16 cellular contexts compared by ENCODE assay signal in the genomic region with DNA sequence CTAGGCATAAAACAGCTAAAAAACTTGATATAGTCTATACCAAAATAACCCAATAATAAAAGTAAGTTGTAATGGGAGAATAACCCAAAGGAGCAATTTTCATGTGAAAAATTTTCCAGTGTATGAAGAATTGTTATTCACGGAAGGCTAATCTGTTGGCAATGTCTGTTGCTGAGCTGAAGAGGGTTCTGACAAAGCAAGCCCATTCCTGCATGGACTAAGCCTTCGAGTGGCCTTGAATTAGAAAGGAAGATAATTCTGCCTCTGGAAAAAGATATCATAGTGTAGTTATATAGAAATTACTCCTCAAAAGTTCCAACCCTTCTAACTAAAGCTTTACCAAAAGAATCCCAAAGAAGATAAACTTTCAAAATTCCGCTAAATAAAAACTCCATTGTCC.
A peak's percentile ranks its signal among the peaks of the same experiment; 100 is the strongest.
DNase-seq lines count a peak whose midpoint lies in the region; ATAC-seq, FAIRE-seq and TF ChIP-seq lines count a peak whose summit lies in the region.
"Had no signal": no experiment of that assay in that cellular context is flagged by ENCODE, and none has a peak within 500 bp of the region (broad histone marks: within the 10 kb centered on the region; RNA-seq: fewer than 3 reads in every experiment).

No MANE protein-coding gene starts in this region.

- no peak for DNase-seq in A549 (ENCODE audit: low read depth in 1 of 2, low spot score in 1 of 2)
- no peak for DNase-seq in MM.1S
- DNase-seq in omental fat pad (ENCODE audit: low spot score) = no peak
- DNase-seq in activated T-helper 1 cell treated with anti-CD3 and anti-CD28 coated beads, Interleukin-12 subunit alpha, Interleukin-12 subunit beta, Interleukin-2, Interleukin-4 antibody, amounts not matched to agents 30 ng/mL and 10 ng/mL and 1 ng/mL, durations not matched to agents 14 hours and 24 hours and 36 hours (ENCODE audit: low spot score) = no peak
- DNase-seq in UCSD-AML1 (lab: John Stamatoyannopoulos, UW; ENCODE audit: unreplicated experiment) = no peak
- DNase-seq: activated CD8-positive, alpha-beta memory T cell treated with anti-CD3 and anti-CD28 coated beads, Interleukin-2, amount 10 ng/mL, durations not matched to agents 7 days and 5 days; DMS79 treated with DMSO at 0.1 percent for 48 hours; stimulated activated CD4-positive, alpha-beta T cell treated with anti-CD3 and anti-CD28 coated beads, Interleukin-4, amount 100 ng/mL, for 1 hour had no signal

- peaks cover 19% of the 10 kb centered on the region for H3K36me3 Mint-ChIP-seq in brain
- H3K36me3 Mint-ChIP-seq in activated T-helper 1 cell treated with anti-CD3 and anti-CD28 coated beads, Interleukin-12 subunit alpha, Interleukin-12 subunit beta, Interleukin-2, Interleukin-4 antibody, amounts not matched to agents 30 ng/mL and 10 ng/mL and 1 ng/mL, durations not matched to agents 14 hours and 24 hours and 36 hours (ENCODE audit: low read depth) = no peaks in the 10 kb centered on the region
- H3K36me3 Mint-ChIP-seq: activated CD8-positive, alpha-beta memory T cell treated with anti-CD3 and anti-CD28 coated beads, Interleukin-2, amount 10 ng/mL, durations not matched to agents 7 days and 5 days; activated naive CD4-positive, alpha-beta T cell treated with anti-CD3 and anti-CD28 coated beads, Interleukin-2, amount 50 U/mL, for 24 hours; stimulated activated memory B cell treated with anti-CD40 and anti-IgM and Interleukin-4, amounts not matched to agents 10 μg/mL and 1 μg/mL and 100 μg/mL, for 72 hours had no signal

- TF ChIP-seq RAD21 in A549 (conservative IDR thresholded peaks at IDR 0.05 in 1 of 2, IDR thresholded peaks at IDR 0.05 in 1 of 2) = no peak

- H3K27ac Mint-ChIP-seq in brain = peak overlapping the region in 3 of 5 experiments; percentile 83 to 90 (median 87)
- H3K27ac Mint-ChIP-seq in activated T-helper 1 cell treated with anti-CD3 and anti-CD28 coated beads, Interleukin-12 subunit alpha, Interleukin-12 subunit beta, Interleukin-2, Interleukin-4 antibody, amounts not matched to agents 30 ng/mL and 10 ng/mL and 1 ng/mL, durations not matched to agents 14 hours and 24 hours and 36 hours = no peak overlapping the region
- H3K27ac Mint-ChIP-seq: activated CD8-positive, alpha-beta memory T cell treated with anti-CD3 and anti-CD28 coated beads, Interleukin-2, amount 10 ng/mL, durations not matched to agents 7 days and 5 days; activated naive CD4-positive, alpha-beta T cell treated with anti-CD3 and anti-CD28 coated beads, Interleukin-2, amount 50 U/mL, for 24 hours had no signal

- H2AFZ ChIP-seq in MM.1S (ENCODE audit: low read length) = no peak overlapping the region

- no peak for TF ChIP-seq CTCF in A549 (IDR thresholded peaks at IDR 0.05)
- no peak for TF ChIP-seq CTCF in MM.1S (IDR thresholded peaks at IDR 0.05; ENCODE audit: low read length)
- no peak for TF ChIP-seq CTCF in brain (conservative IDR thresholded peaks at IDR 0.05)
- no peak for TF ChIP-seq CTCF in omental fat pad (IDR thresholded peaks at IDR 0.05)

- ATAC-seq in A549 (no peak), omental fat pad (ENCODE audit: low FRiP score) (no peak), GM18870 (IDR thresholded peaks at IDR 0.05; ENCODE audit: unreplicated experiment) (no peak)
- ATAC-seq: activated CD8-positive, alpha-beta memory T cell treated with anti-CD3 and anti-CD28 coated beads, Interleukin-2, amount 10 ng/mL, durations not matched to agents 7 days and 5 days; left lobe of liver; stimulated activated memory B cell treated with anti-CD40 and anti-IgM and Interleukin-4, amounts not matched to agents 10 μg/mL and 1 μg/mL and 100 μg/mL, for 72 hours had no signal

- no peak for TF ChIP-seq POLR2A in A549 (IDR thresholded peaks at IDR 0.05; ENCODE audit: low read length)

- POLR2A ChIA-PET in A549 (lab: Yijun Ruan, JAX) = no interaction called here

- H3K4me3 Mint-ChIP-seq in brain = peak overlapping the region in 2 of 5 experiments; percentile 43 to 75
- H3K4me3 Mint-ChIP-seq in activated T-helper 1 cell treated with anti-CD3 and anti-CD28 coated beads, Interleukin-12 subunit alpha, Interleukin-12 subunit beta, Interleukin-2, Interleukin-4 antibody, amounts not matched to agents 30 ng/mL and 10 ng/mL and 1 ng/mL, durations not matched to agents 14 hours and 24 hours and 36 hours = no peak overlapping the region
- H3K4me3 Mint-ChIP-seq: activated CD8-positive, alpha-beta memory T cell treated with anti-CD3 and anti-CD28 coated beads, Interleukin-2, amount 10 ng/mL, durations not matched to agents 7 days and 5 days had no signal

- H3K9me2 ChIP-seq in MM.1S (replicated peaks; ENCODE audit: insufficient read depth, low read length) = no peaks in the 10 kb centered on the region

- H3K4me1 ChIP-seq in A549 (peaks cover 10% of the 10 kb centered on the region; the same call in 2 of the 3 replicates), MM.1S (ENCODE audit: low read length) (peaks cover 34% of the 10 kb centered on the region), mesodermal cell (ENCODE audit: control insufficient read depth, insufficient read depth, low read length, poor library complexity, severe bottlenecking) (peaks cover 8% of the 10 kb centered on the region)

- H4K20me1 ChIP-seq in MM.1S (ENCODE audit: insufficient read depth, low read length) = no peaks in the 10 kb centered on the region

- no peak for TF ChIP-seq EP300 in A549 (IDR thresholded peaks at IDR 0.05)

- peak overlapping the region; percentile 47; the same call in 2 of the 3 replicates for H3K4me2 ChIP-seq in A549
- H3K4me2 ChIP-seq in MM.1S (ENCODE audit: low read depth, low read length) = peak overlapping the region; percentile 96

- H3K4me3 ChIP-seq in A549 (no peak overlapping the region), MM.1S (ENCODE audit: low read length) (peak overlapping the region; percentile 46), mesodermal cell (ENCODE audit: extremely low read depth, insufficient read depth, low read length, poor library complexity, severe bottlenecking) (no peak overlapping the region)

- intact Hi-C loops in activated T-helper 1 cell treated with anti-CD3 and anti-CD28 coated beads, Interleukin-12 subunit alpha, Interleukin-12 subunit beta, Interleukin-2, Interleukin-4 antibody, amounts not matched to agents 30 ng/mL and 10 ng/mL and 1 ng/mL, durations not matched to agents 14 hours and 24 hours and 36 hours (cut with micrococcal nuclease) = no loop called here

- H3K9me3 ChIP-seq in A549 (no peaks in the 10 kb centered on the region), MM.1S (replicated peaks; ENCODE audit: insufficient read depth, low read length) (no peaks in the 10 kb centered on the region), mesodermal cell (ENCODE audit: control insufficient read depth, low read length) (no peaks in the 10 kb centered on the region)

- H3K27me3 ChIP-seq in MM.1S (replicated peaks; ENCODE audit: insufficient read depth, low read length) = no peaks in the 10 kb centered on the region

- CTCF ChIA-PET in A549 (lab: Yijun Ruan, JAX) = interaction anchor here (0.7 to 1.1 kb wide), 2 partner anchors 63 to 133 kb away, joined by 3 read pairs; no protein-coding TSS in a partner anchor

- H3K9me3 Mint-ChIP-seq in brain = peaks cover 0 to 2% (median 0%) of the 10 kb centered on the region in 5 experiments
- H3K9me3 Mint-ChIP-seq in activated T-helper 1 cell treated with anti-CD3 and anti-CD28 coated beads, Interleukin-12 subunit alpha, Interleukin-12 subunit beta, Interleukin-2, Interleukin-4 antibody, amounts not matched to agents 30 ng/mL and 10 ng/mL and 1 ng/mL, durations not matched to agents 14 hours and 24 hours and 36 hours = no peaks in the 10 kb centered on the region
- H3K9me3 Mint-ChIP-seq: activated naive CD4-positive, alpha-beta T cell treated with anti-CD3 and anti-CD28 coated beads, Interleukin-2, amount 50 U/mL, for 24 hours; stimulated activated memory B cell treated with anti-CD40 and anti-IgM and Interleukin-4, amounts not matched to agents 10 μg/mL and 1 μg/mL and 100 μg/mL, for 72 hours had no signal

- H3K9ac ChIP-seq in MM.1S (ENCODE audit: low read length) = peak overlapping the region; percentile 30; the same call in 1 of the 2 replicates

- 75% methylated on average over 3 of the region's 3 CpGs for WGBS in A549 (ENCODE audit: missing lambda C conversion rate)
- 80% methylated on average over 1 of the region's 3 CpGs for WGBS in mesodermal cell (ENCODE audit: insufficient coverage in 2 of 2), 2 experiments

- no peaks in the 10 kb centered on the region for H3K79me2 ChIP-seq in MM.1S (ENCODE audit: low read length)

- no peak for FAIRE-seq in A549 (lab: Jason Lieb, UNC)
- FAIRE-seq: GM12892 had no signal

- H3F3A ChIP-seq in MM.1S (ENCODE audit: insufficient read depth, low read length) = peaks cover 21% of the 10 kb centered on the region

- H3K36me3 ChIP-seq in MM.1S (replicated peaks; ENCODE audit: insufficient read depth, low read length) (no peaks in the 10 kb centered on the region), mesodermal cell (ENCODE audit: control insufficient read depth, insufficient read depth, low read length) (no peaks in the 10 kb centered on the region)

- no peaks in the 10 kb centered on the region for H3K27me3 Mint-ChIP-seq in brain
- H3K27me3 Mint-ChIP-seq in activated T-helper 1 cell treated with anti-CD3 and anti-CD28 coated beads, Interleukin-12 subunit alpha, Interleukin-12 subunit beta, Interleukin-2, Interleukin-4 antibody, amounts not matched to agents 30 ng/mL and 10 ng/mL and 1 ng/mL, durations not matched to agents 14 hours and 24 hours and 36 hours (ENCODE audit: insufficient read depth) = no peaks in the 10 kb centered on the region
- H3K27me3 Mint-ChIP-seq: activated CD8-positive, alpha-beta memory T cell treated with anti-CD3 and anti-CD28 coated beads, Interleukin-2, amount 10 ng/mL, durations not matched to agents 7 days and 5 days; activated naive CD4-positive, alpha-beta T cell treated with anti-CD3 and anti-CD28 coated beads, Interleukin-2, amount 50 U/mL, for 24 hours; stimulated activated memory B cell treated with anti-CD40 and anti-IgM and Interleukin-4, amounts not matched to agents 10 μg/mL and 1 μg/mL and 100 μg/mL, for 72 hours had no signal

- H3K27ac ChIP-seq in A549 (no peak overlapping the region), MM.1S (ENCODE audit: low read length) (peak overlapping the region; percentile 72), mesodermal cell (ENCODE audit: low read depth, low read length, severe bottlenecking) (peak overlapping the region; percentile 51)
- H3K27ac ChIP-seq: VCaP had no signal

- H3K4me1 Mint-ChIP-seq in brain = peaks cover 90% of the 10 kb centered on the region
- H3K4me1 Mint-ChIP-seq in activated T-helper 1 cell treated with anti-CD3 and anti-CD28 coated beads, Interleukin-12 subunit alpha, Interleukin-12 subunit beta, Interleukin-2, Interleukin-4 antibody, amounts not matched to agents 30 ng/mL and 10 ng/mL and 1 ng/mL, durations not matched to agents 14 hours and 24 hours and 36 hours (ENCODE audit: low read depth) = peaks cover 15% of the 10 kb centered on the region

TF ChIP-seq in A549, 52 proteins besides CTCF, POLR2A, EP300 and RAD21:
- no peak for TF ChIP-seq ZC3H11A (IDR thresholded peaks at IDR 0.05)

Comparison
In these comparisons a context has a peak if more than half of its experiments do, and no peak if none do; other contexts are left out.
1. H3K27ac ChIP-seq: peak in MM.1S (single experiment) and mesodermal cell (single experiment); none in A549 (0 of 2).